In the genomic region with DNA sequence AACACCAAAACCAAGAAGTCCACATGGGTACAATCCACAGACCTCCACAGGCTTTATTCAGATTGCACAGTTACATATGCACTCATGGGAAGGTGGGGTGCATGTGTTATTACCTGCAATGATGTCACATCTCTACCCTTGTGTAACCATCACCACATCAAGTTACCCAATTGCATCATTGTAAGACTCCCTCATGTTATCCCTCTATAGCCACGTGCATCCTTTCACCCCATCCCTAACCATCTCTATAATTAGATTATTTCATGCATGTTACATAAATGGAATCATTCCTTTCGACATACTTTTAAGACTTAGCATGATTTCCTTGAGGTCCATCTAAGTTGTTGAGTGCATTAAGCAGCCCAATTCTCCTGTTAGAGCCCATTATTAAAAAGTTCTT, we compare ENCODE assay signal across 6 cellular contexts.
"Had no signal": no experiment of that assay in that cellular context is flagged by ENCODE, and none has a peak within 500 bp of the region (broad histone marks: within the 10 kb centered on the region; RNA-seq: fewer than 3 reads in every experiment).

No MANE protein-coding gene starts in this region.

- H3K27ac ChIP-seq: HL-60 had no signal

- ATAC-seq: K562 had no signal

- DNase-seq: IMR-90, KBM-7, KG1 had no signal

- H3K4me3 ChIP-seq: K562 had no signal

- FAIRE-seq: HTR-8/SVneo, K562 had no signal
